Comparison of ENCODE assay signal across 19 cellular contexts in genomic region chr5:54535149-54535844, GRCh38. TPM values are rescaled to one million over a fixed set of nuclear protein-coding genes. Genes with fewer than 3 reads are reported as not detected.
DNase-seq lines count a peak whose midpoint lies in the region; ATAC-seq, FAIRE-seq and TF ChIP-seq lines count a peak whose summit lies in the region.
"Had no signal": no experiment of that assay in that cellular context is flagged by ENCODE, and none has a peak within 500 bp of the region (broad histone marks: within the 10 kb centered on the region; RNA-seq: fewer than 3 reads in every experiment).

No MANE protein-coding gene starts in this region.

- no peak overlapping the region for H3K4me3 Mint-ChIP-seq in activated B cell treated with CpG ODN at 0.5 μM for 24 hours
- H3K4me3 Mint-ChIP-seq: activated naive CD8-positive, alpha-beta T cell treated with anti-CD3 and anti-CD28 coated beads, Interleukin-2, amount 50 U/mL, for 24 hours had no signal

- no peak overlapping the region for H3K4me3 ChIP-seq in HEK293 (ENCODE audit: low read depth, low read length)
- peak overlapping the region in 1 of 2 donors; percentile 4 for H3K4me3 ChIP-seq in kidney (ENCODE audit: low read length in 2 of 2)
- H3K4me3 ChIP-seq in subcutaneous abdominal adipose tissue (ENCODE audit: low read depth in 1 of 5, low read length in 5 of 5): no peak overlapping the region

- H3K4me1 ChIP-seq in HEK293 (ENCODE audit: control insufficient read depth, insufficient read depth, low read length): peaks cover 3% of the 10 kb centered on the region; the same call in 1 of the 2 replicates
- H3K4me1 ChIP-seq in kidney (ENCODE audit: control insufficient read depth in 1 of 2, insufficient read depth in 1 of 2, low read depth in 1 of 2, low read length in 2 of 2): peaks cover 19 to 25% of the 10 kb centered on the region in 2 donors
- H3K4me1 ChIP-seq in subcutaneous abdominal adipose tissue (ENCODE audit: control insufficient read depth in 5 of 5, insufficient read depth in 5 of 5, low read length in 5 of 5): peaks cover 0 to 47% (median 40%) of the 10 kb centered on the region in 5 donors

- H3K27ac Mint-ChIP-seq in activated B cell treated with CpG ODN at 0.5 μM for 24 hours: peak overlapping the region; percentile 19
- H3K27ac Mint-ChIP-seq: activated naive CD8-positive, alpha-beta T cell treated with anti-CD3 and anti-CD28 coated beads, Interleukin-2, amount 50 U/mL, for 24 hours; activated T-helper 2 cell treated with anti-CD3 and anti-CD28 coated beads, Interferon-gamma antibody, Interleukin-2, Interleukin-4, amounts not matched to agents 10 μg/mL and 5 μg/mL and 100 μg/mL, durations not matched to agents 14 hours and 24 hours and 36 hours had no signal

- H3K36me3 ChIP-seq in HEK293 (ENCODE audit: control insufficient read depth in 2 of 2, insufficient read depth in 1 of 2, low read length in 2 of 2): no peaks in the 10 kb centered on the region
- no peaks in the 10 kb centered on the region for H3K36me3 ChIP-seq in kidney (ENCODE audit: control insufficient read depth in 1 of 2, insufficient read depth in 2 of 2, low read length in 2 of 2)
- no peaks in the 10 kb centered on the region for H3K36me3 ChIP-seq in subcutaneous abdominal adipose tissue (ENCODE audit: control insufficient read depth in 5 of 5, insufficient read depth in 5 of 5, low read length in 5 of 5)
- H3K36me3 ChIP-seq: WERI-Rb-1 had no signal

- ATAC-seq in activated B cell treated with CpG ODN at 0.5 μM for 24 hours (ENCODE audit: low read depth) (no peak), HG03439 (IDR thresholded peaks at IDR 0.05; ENCODE audit: unreplicated experiment) (no peak)
- ATAC-seq: activated naive CD8-positive, alpha-beta T cell treated with anti-CD3 and anti-CD28 coated beads, Interleukin-2, amount 50 U/mL, for 24 hours had no signal

- H3K4me1 Mint-ChIP-seq in activated B cell treated with CpG ODN at 0.5 μM for 24 hours: peaks cover 69% of the 10 kb centered on the region

- intact Hi-C loops in activated B cell treated with CpG ODN at 0.5 μM for 24 hours (cut with micrococcal nuclease) (no loop called here), kidney (cut with DNase I) (no loop called here)

- H3K9me3 ChIP-seq in HEK293 (ENCODE audit: control insufficient read depth, insufficient read depth, low read depth, low read length) (no peaks in the 10 kb centered on the region), kidney (ENCODE audit: control insufficient read depth in 1 of 2, low read length in 2 of 2) (no peaks in the 10 kb centered on the region), subcutaneous abdominal adipose tissue (ENCODE audit: control insufficient read depth in 5 of 5, low read length in 5 of 5) (no peaks in the 10 kb centered on the region)

- H3K27me3 ChIP-seq in subcutaneous abdominal adipose tissue (ENCODE audit: control insufficient read depth in 5 of 5, insufficient read depth in 4 of 5, low read length in 5 of 5): no peaks in the 10 kb centered on the region

- no peak for DNase-seq in activated B cell treated with CpG ODN at 0.5 μM for 24 hours
- DNase-seq in kidney: no peak
- no peak for DNase-seq in AG08395 (ENCODE audit: low spot score)
- DNase-seq in T-helper 1 cell: no peak
- DNase-seq: activated CD4-positive, alpha-beta T cell treated with anti-CD3 and anti-CD28 coated beads, Interleukin-2, amount 50 U/mL, for 4 hours; activated CD8-positive, alpha-beta memory T cell treated with anti-CD3 and anti-CD28 coated beads, Interleukin-2, amount 50 U/mL, for 4 hours; activated naive CD8-positive, alpha-beta T cell treated with anti-CD3 and anti-CD28 coated beads, Interleukin-2, amount 50 U/mL, for 24 hours; CD4-positive, alpha-beta memory T cell; DMS 273 treated with DMSO at 0.1 percent for 48 hours; H7; NCI-H2171 treated with DMSO at 0.1 percent for 48 hours; NCI-H526; right cardiac atrium; WERI-Rb-1 had no signal

- H3K9ac ChIP-seq in kidney (ENCODE audit: low read length in 2 of 2) (peak overlapping the region in 1 of 2 donors; percentile 31), subcutaneous abdominal adipose tissue (ENCODE audit: low read length in 5 of 5) (peak overlapping the region in 1 of 5 donors; percentile 16)

- TF ChIP-seq CTCF in HEK293 (tag by site-specific recombination; IDR thresholded peaks at IDR 0.05) (no peak), activated B cell treated with CpG ODN at 0.5 μM for 24 hours (IDR thresholded peaks at IDR 0.05) (no peak), kidney (IDR thresholded peaks at IDR 0.05; ENCODE audit: borderline replicate concordance, extremely low read depth, insufficient read depth) (no peak)

- H3K27me3 Mint-ChIP-seq in activated B cell treated with CpG ODN at 0.5 μM for 24 hours: no peaks in the 10 kb centered on the region
- H3K27me3 Mint-ChIP-seq: activated naive CD8-positive, alpha-beta T cell treated with anti-CD3 and anti-CD28 coated beads, Interleukin-2, amount 50 U/mL, for 24 hours; CD4-positive, alpha-beta memory T cell had no signal

- no peak for FAIRE-seq in kidney (lab: Jason Lieb, UNC)
- FAIRE-seq: GM18507 had no signal

- H3K27ac ChIP-seq in HEK293 (ENCODE audit: extremely low read depth, low read depth, low read length) (no peak overlapping the region), kidney (ENCODE audit: low read depth in 2 of 2, low read length in 2 of 2) (peak overlapping the region; percentile 17 to 66), subcutaneous abdominal adipose tissue (ENCODE audit: low read depth, low read length) (peak overlapping the region; percentile 7)
- H3K27ac ChIP-seq: WERI-Rb-1 had no signal

- CTCF ChIA-PET in HEK293 (lab: Yijun Ruan, JAX) (interaction anchor here (0.7 kb wide), 1 partner anchor 80 kb away, joined by 3 read pairs; no protein-coding TSS in a partner anchor), activated B cell treated with CpG ODN at 0.5 μM for 24 hours (lab: Charles Lee) (no interaction called here)

- POLR2A ChIA-PET in HEK293 (lab: Yijun Ruan, JAX): no interaction called here
- POLR2A ChIA-PET in activated B cell treated with CpG ODN at 0.5 μM for 24 hours (lab: Charles Lee): interaction anchor here (0.9 kb wide), 1 partner anchor 11 kb away, joined by 3 read pairs; no protein-coding TSS in a partner anchor

- peaks cover 57% of the 10 kb centered on the region for H3K36me3 Mint-ChIP-seq in activated B cell treated with CpG ODN at 0.5 μM for 24 hours (ENCODE audit: low read depth)

- H3K9me3 Mint-ChIP-seq in activated B cell treated with CpG ODN at 0.5 μM for 24 hours: no peaks in the 10 kb centered on the region
- H3K9me3 Mint-ChIP-seq: activated naive CD8-positive, alpha-beta T cell treated with anti-CD3 and anti-CD28 coated beads, Interleukin-2, amount 50 U/mL, for 24 hours; activated T-helper 2 cell treated with anti-CD3 and anti-CD28 coated beads, Interferon-gamma antibody, Interleukin-2, Interleukin-4, amounts not matched to agents 10 μg/mL and 5 μg/mL and 100 μg/mL, durations not matched to agents 14 hours and 24 hours and 36 hours had no signal

TF ChIP-seq in HEK293, 187 proteins besides CTCF, POLR2A, EP300 and RAD21:
- no peak for TF ChIP-seq ZNF324 (tag by site-specific recombination; IDR thresholded peaks at IDR 0.05)
- 0 out of 2 replicates have a peak, but pooled peaks have one; percentile 4 for TF ChIP-seq PRDM1 (tag by site-specific recombination; IDR thresholded peaks at IDR 0.05)
- no peak for TF ChIP-seq ZNF585B (tag by site-specific recombination; IDR thresholded peaks at IDR 0.05)
- TF ChIP-seq ZNF175 (tag by site-specific recombination; IDR thresholded peaks at IDR 0.05): no peak

RNA-seq across cellular contexts. Expression of gene SNX18, which starts 17.7 kb away (rescaled TPM):
- total RNA-seq in activated B cell treated with CpG ODN at 0.5 μM for 24 hours (59.2 and 63.4 TPM in 2 replicates), kidney (40.5 TPM)
- 10.4 TPM for polyA plus RNA-seq in kidney (ENCODE audit: insufficient read depth, low read depth, low replicate concordance)
